ENCODE assay signal across 9 cellular contexts in the genomic region with DNA sequence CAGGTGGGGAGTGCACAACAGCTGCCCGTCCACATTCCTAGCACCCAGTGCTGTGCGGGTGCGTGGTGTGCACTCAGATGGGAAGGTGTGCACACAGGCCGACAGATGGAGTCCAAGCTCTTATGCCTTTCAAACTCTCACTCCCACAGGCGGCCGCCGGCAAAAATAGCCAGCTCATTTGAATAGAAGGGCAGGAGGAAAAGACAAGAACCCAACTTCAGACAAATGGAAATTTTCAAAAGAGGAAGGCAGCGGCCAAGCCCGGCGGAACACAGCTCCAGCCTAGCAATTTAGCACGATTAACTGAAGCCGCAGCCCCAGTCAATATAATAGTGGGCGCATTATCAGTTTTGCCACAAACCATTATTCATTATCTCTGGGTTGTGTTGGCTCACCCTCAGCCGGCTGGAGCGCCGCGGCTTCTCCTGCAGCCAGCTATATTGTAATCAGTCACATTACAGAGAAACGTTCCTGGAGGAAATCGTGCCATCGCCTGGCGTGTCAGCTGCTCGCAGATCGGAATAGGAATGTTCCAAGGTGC.
DNase-seq lines count a peak whose midpoint lies in the region.
"Had no signal": no experiment of that assay in that cellular context is flagged by ENCODE, and none has a peak within 500 bp of the region (broad histone marks: within the 10 kb centered on the region; RNA-seq: fewer than 3 reads in every experiment).

No MANE protein-coding gene starts in this region.

- H3K27me3 ChIP-seq in MG63 (no peaks in the 10 kb centered on the region), GM23248 (replicated peaks; ENCODE audit: insufficient read depth) (peaks cover 23% of the 10 kb centered on the region)

- no peaks in the 10 kb centered on the region for H3K79me2 ChIP-seq in GM23248 (ENCODE audit: insufficient read depth)

- H3K4me1 ChIP-seq in GM23248 (ENCODE audit: insufficient read depth), result no peaks in the 10 kb centered on the region

- no peaks in the 10 kb centered on the region for H3K36me3 Mint-ChIP-seq in activated T-helper 2 cell treated with anti-CD3 and anti-CD28 coated beads, Interferon-gamma antibody, Interleukin-2, Interleukin-4, amounts not matched to agents 10 μg/mL and 5 μg/mL and 100 μg/mL, durations not matched to agents 14 hours and 24 hours and 36 hours (ENCODE audit: low read depth)

- no peaks in the 10 kb centered on the region for H3K4me1 Mint-ChIP-seq in activated T-helper 2 cell treated with anti-CD3 and anti-CD28 coated beads, Interferon-gamma antibody, Interleukin-2, Interleukin-4, amounts not matched to agents 10 μg/mL and 5 μg/mL and 100 μg/mL, durations not matched to agents 14 hours and 24 hours and 36 hours (ENCODE audit: low read depth)

- no peak overlapping the region for H3K27ac Mint-ChIP-seq in activated T-helper 2 cell treated with anti-CD3 and anti-CD28 coated beads, Interferon-gamma antibody, Interleukin-2, Interleukin-4, amounts not matched to agents 10 μg/mL and 5 μg/mL and 100 μg/mL, durations not matched to agents 14 hours and 24 hours and 36 hours

- H3K9me3 ChIP-seq in MG63 (peaks cover 3% of the 10 kb centered on the region; the same call in 1 of the 2 replicates), GM23248 (ENCODE audit: low read depth) (no peaks in the 10 kb centered on the region)

- in situ Hi-C loops in GM23248 (cut with MboI), result no loop called here

- no peaks in the 10 kb centered on the region for H4K20me1 ChIP-seq in GM23248 (ENCODE audit: insufficient read depth)

- no peak overlapping the region for H3K9ac ChIP-seq in GM23248

- intact Hi-C loops in head of caudate nucleus (cut with DNase I), result no loop called here
- intact Hi-C loops in activated T-helper 2 cell treated with anti-CD3 and anti-CD28 coated beads, Interferon-gamma antibody, Interleukin-2, Interleukin-4, amounts not matched to agents 10 μg/mL and 5 μg/mL and 100 μg/mL, durations not matched to agents 14 hours and 24 hours and 36 hours (cut with micrococcal nuclease), result no loop called here

- peaks cover 3% of the 10 kb centered on the region for H3K9me3 Mint-ChIP-seq in activated T-helper 2 cell treated with anti-CD3 and anti-CD28 coated beads, Interferon-gamma antibody, Interleukin-2, Interleukin-4, amounts not matched to agents 10 μg/mL and 5 μg/mL and 100 μg/mL, durations not matched to agents 14 hours and 24 hours and 36 hours

- no peak overlapping the region for H2AFZ ChIP-seq in GM23248

- DNase-seq in A172 (ENCODE audit: low spot score) (peak; percentile 40), MG63 (peak; percentile 11), RPMI7951 (ENCODE audit: low read depth) (peak; percentile 59), head of caudate nucleus (peak; percentile 11 to 80 (median 54)), NK-92 (lab: John Stamatoyannopoulos, UW; ENCODE audit: unreplicated experiment) (no peak), DMS114 treated with DMSO at 0.1 percent for 48 hours (lab: John Stamatoyannopoulos, UW; ENCODE audit: unreplicated experiment) (no peak), GM23248 (no peak)
- DNase-seq in activated T-helper 2 cell treated with anti-CD3 and anti-CD28 coated beads, Interferon-gamma antibody, Interleukin-2, Interleukin-4, amounts not matched to agents 10 μg/mL and 5 μg/mL and 100 μg/mL, durations not matched to agents 14 hours and 24 hours and 36 hours (ENCODE audit: low spot score), result no peak
- DNase-seq: amniotic stem cell had no signal

- no peak overlapping the region for H3K4me3 Mint-ChIP-seq in activated T-helper 2 cell treated with anti-CD3 and anti-CD28 coated beads, Interferon-gamma antibody, Interleukin-2, Interleukin-4, amounts not matched to agents 10 μg/mL and 5 μg/mL and 100 μg/mL, durations not matched to agents 14 hours and 24 hours and 36 hours (ENCODE audit: low read depth)

- no peaks in the 10 kb centered on the region for H3F3A ChIP-seq in GM23248 (ENCODE audit: insufficient read depth)

- H3K27me3 Mint-ChIP-seq in activated T-helper 2 cell treated with anti-CD3 and anti-CD28 coated beads, Interferon-gamma antibody, Interleukin-2, Interleukin-4, amounts not matched to agents 10 μg/mL and 5 μg/mL and 100 μg/mL, durations not matched to agents 14 hours and 24 hours and 36 hours (ENCODE audit: low read depth), result peaks cover 16% of the 10 kb centered on the region

- 58 to 65% methylated on average over 23 of the region's 23 CpGs for WGBS in GM23248 (ENCODE audit: low coverage in 1 of 2, low lambda C conversion rate in 2 of 2, missing lambda C conversion rate in 2 of 2), 2 experiments

- H3K27ac ChIP-seq in GM23248, result no peak overlapping the region

- H3K9me2 ChIP-seq in GM23248 (ENCODE audit: insufficient read depth), result no peaks in the 10 kb centered on the region

- no peak overlapping the region for H3K4me2 ChIP-seq in GM23248 (ENCODE audit: unreplicated experiment)

- H3K36me3 ChIP-seq in MG63, result no peaks in the 10 kb centered on the region
- no peaks in the 10 kb centered on the region for H3K36me3 ChIP-seq in GM23248 (ENCODE audit: low read depth)

- no peak overlapping the region for H3K4me3 ChIP-seq in MG63
- H3K4me3 ChIP-seq in GM23248, result no peak overlapping the region

Comparison
In these comparisons a context has a peak if more than half of its experiments do, and no peak if none do; other contexts are left out.
1. DNase-seq: peak in A172 (single experiment), MG63 (single experiment), RPMI7951 (single experiment) and head of caudate nucleus (42 of 42); none in activated T-helper 2 cell treated with anti-CD3 and anti-CD28 coated beads, Interferon-gamma antibody, Interleukin-2, Interleukin-4, amounts not matched to agents 10 μg/mL and 5 μg/mL and 100 μg/mL, durations not matched to agents 14 hours and 24 hours and 36 hours (single experiment), NK-92 (single experiment), DMS114 treated with DMSO at 0.1 percent for 48 hours (single experiment) and GM23248 (single experiment).